23 cellular contexts compared by ENCODE assay signal in genomic region chr7:151858456-151858855, GRCh38. TPM values are rescaled to one million over a fixed set of nuclear protein-coding genes. Genes with fewer than 3 reads are reported as not detected.
DNase-seq lines count a peak whose midpoint lies in the region; ATAC-seq and TF ChIP-seq lines count a peak whose summit lies in the region.
"Had no signal": no experiment of that assay in that cellular context is flagged by ENCODE, and none has a peak within 500 bp of the region (broad histone marks: within the 10 kb centered on the region; RNA-seq: fewer than 3 reads in every experiment).

No MANE protein-coding gene starts in this region.

- DNase-seq in Right ventricle myocardium superior (peak; percentile 22), Right ventricle myocardium inferior (ENCODE audit: missing footprints) (no peak), lower lobe of right lung (peak; percentile 20), spleen (peak; percentile 32), aorta (peak; percentile 30 to 39), natural killer cell (no peak), head of caudate nucleus (no peak)
- DNase-seq in activated CD8-positive, alpha-beta memory T cell treated with anti-CD3 and anti-CD28 coated beads, Interleukin-2, amount 50 U/mL, for 48 hours: no peak
- DNase-seq: Caco-2; CD4-positive, CD25-positive, alpha-beta regulatory T cell; CD8-positive, alpha-beta T cell; DMS153; DND-41; GDM1; H9; HFFc6 had no signal

- ATAC-seq in Right ventricle myocardium superior (ENCODE audit: poor library complexity) (no peak), Right ventricle myocardium inferior (no peak), lower lobe of right lung (no peak), aorta (ENCODE audit: low FRiP score) (no peak), natural killer cell (no peak)
- ATAC-seq: CD8-positive, alpha-beta T cell; GM12878; GM23338; HCT116 had no signal

- H3K27me3 Mint-ChIP-seq in natural killer cell (ENCODE audit: low read depth in 2 of 2): no peaks in the 10 kb centered on the region
- H3K27me3 Mint-ChIP-seq: B cell; CD4-positive, CD25-positive, alpha-beta regulatory T cell had no signal

- intact Hi-C loops in Right ventricle myocardium superior (cut with DNase I) (no loop called here), Right ventricle myocardium inferior (cut with DNase I) (no loop called here), lower lobe of right lung (cut with DNase I) (no loop called here), spleen (cut with DNase I; ENCODE audit: low total_unique reads) (no loop called here), aorta (cut with DNase I) (no loop called here), natural killer cell (cut with micrococcal nuclease) (no loop called here), head of caudate nucleus (cut with DNase I) (no loop called here)

- no peaks in the 10 kb centered on the region for H3K27me3 ChIP-seq in lower lobe of right lung (ENCODE audit: low read depth)
- H3K27me3 ChIP-seq in spleen (replicated peaks in 1 of 7): no peaks in the 10 kb centered on the region
- no peaks in the 10 kb centered on the region for H3K27me3 ChIP-seq in aorta (ENCODE audit: control insufficient read depth in 1 of 2, insufficient read depth in 2 of 2, low read length in 1 of 2)
- H3K27me3 ChIP-seq: BLaER1 had no signal

- no peak overlapping the region for H3K4me3 Mint-ChIP-seq in natural killer cell
- H3K4me3 Mint-ChIP-seq: B cell; CD4-positive, CD25-positive, alpha-beta regulatory T cell; CD8-positive, alpha-beta T cell; GM23338; H9; HFFc6 had no signal

- TF ChIP-seq CTCF in lower lobe of right lung (IDR thresholded peaks at IDR 0.05) (no peak), spleen (IDR thresholded peaks at IDR 0.05 in 8 of 11, conservative IDR thresholded peaks at IDR 0.05 in 3 of 11) (no peak), natural killer cell (IDR thresholded peaks at IDR 0.05) (no peak)

- H3K36me3 ChIP-seq in lower lobe of right lung (peaks cover 6% of the 10 kb centered on the region), spleen (peaks cover 0 to 15% (median 0%) of the 10 kb centered on the region in 6 donors), aorta (ENCODE audit: control insufficient read depth in 1 of 2, insufficient read depth in 2 of 2, low read length in 1 of 2) (no peaks in the 10 kb centered on the region)
- H3K36me3 ChIP-seq: BLaER1 had no signal

- TF ChIP-seq POLR2A in spleen (IDR thresholded peaks at IDR 0.05): no peak

- H3K27ac Mint-ChIP-seq in natural killer cell: no peak overlapping the region
- H3K27ac Mint-ChIP-seq: B cell; CD8-positive, alpha-beta T cell; GM23338; H9; HFFc6 had no signal

- H3K9me3 ChIP-seq in lower lobe of right lung: no peaks in the 10 kb centered on the region
- H3K9me3 ChIP-seq in spleen: no peaks in the 10 kb centered on the region
- no peaks in the 10 kb centered on the region for H3K9me3 ChIP-seq in aorta (ENCODE audit: control insufficient read depth, low read length)
- H3K9me3 ChIP-seq: BLaER1, Caco-2 had no signal

- no peaks in the 10 kb centered on the region for H3K36me3 Mint-ChIP-seq in natural killer cell
- H3K36me3 Mint-ChIP-seq: CD4-positive, CD25-positive, alpha-beta regulatory T cell had no signal

- H3K4me1 ChIP-seq in lower lobe of right lung (peaks cover 5% of the 10 kb centered on the region), spleen (peaks cover 0 to 21% (median 1%) of the 10 kb centered on the region in 6 donors), aorta (ENCODE audit: control insufficient read depth in 1 of 2, insufficient read depth in 2 of 2, low read length in 2 of 2) (no peaks in the 10 kb centered on the region)
- H3K4me1 ChIP-seq: Caco-2 had no signal

- H3K27ac ChIP-seq in lower lobe of right lung (no peak overlapping the region), spleen (no peak overlapping the region), aorta (ENCODE audit: low read depth in 1 of 2, low read length in 2 of 2) (no peak overlapping the region)
- H3K27ac ChIP-seq: 22Rv1, BLaER1, C4-2B had no signal

- WGBS in spleen, 5 donors: 77 to 89% (median 80%) methylated on average over 5 of the region's 5 CpGs
- WGBS in aorta, 2 donors: 84 to 91% methylated on average over 5 of the region's 5 CpGs

- no peaks in the 10 kb centered on the region for H3K9me3 Mint-ChIP-seq in natural killer cell
- H3K9me3 Mint-ChIP-seq: CD8-positive, alpha-beta T cell; GM23338; H9; HFFc6 had no signal

- H3K4me3 ChIP-seq in lower lobe of right lung: no peak overlapping the region
- no peak overlapping the region for H3K4me3 ChIP-seq in spleen
- no peak overlapping the region for H3K4me3 ChIP-seq in aorta (ENCODE audit: low read length in 2 of 2)
- H3K4me3 ChIP-seq: BLaER1, GM12878, GM23338 had no signal

- H3K4me1 Mint-ChIP-seq in natural killer cell: peaks cover 5 to 10% of the 10 kb centered on the region in 2 donors

RNA-seq across cellular contexts. Expression of gene PRKAG2, which starts 18.5 kb away (rescaled TPM):
- total RNA-seq in Right ventricle myocardium superior (120 TPM), Right ventricle myocardium inferior (122 TPM), lower lobe of right lung (35.4 TPM), spleen (10 to 100 TPM; 25.6 to 50.9 (median 41.3) TPM), aorta (10 to 100 TPM; 52.3 to 69.9 TPM), natural killer cell (10 to 100 TPM; 42.6 to 66.5 (median 64.4) TPM)
- polyA plus RNA-seq in spleen (10 to 100 TPM; 15.8 to 31.4 (median 18.3) TPM), aorta (10 to 100 TPM; 34.0 to 52.8 TPM)

Comparison
In these comparisons a context has a peak if more than half of its experiments do, and no peak if none do; other contexts are left out.
1. DNase-seq: peak in Right ventricle myocardium superior (single experiment), lower lobe of right lung (single experiment), spleen (single experiment) and aorta (2 of 2); none in Right ventricle myocardium inferior (single experiment), activated CD8-positive, alpha-beta memory T cell treated with anti-CD3 and anti-CD28 coated beads, Interleukin-2, amount 50 U/mL, for 48 hours (single experiment), natural killer cell (single experiment) and head of caudate nucleus (0 of 42).